ENCODE assay signal across 1 cellular context in genomic region chr5:134099939-134100282, GRCh38.
TF ChIP-seq lines count a peak whose summit lies in the region.

No MANE protein-coding gene starts in this region.

TF ChIP-seq in HepG2, 621 proteins besides CTCF, POLR2A, EP300 and RAD21:
- TF ChIP-seq ZNF605 (CRISPR knock-in tag; IDR thresholded peaks at IDR 0.05) (0 out of 2 replicates have a peak, but pooled peaks have one; percentile 37), ZNF33B (CRISPR knock-in tag; IDR thresholded peaks at IDR 0.05) (0 out of 2 replicates have a peak, but pooled peaks have one; percentile 24), ZNF138 (CRISPR knock-in tag; IDR thresholded peaks at IDR 0.05; ENCODE audit: low read depth) (no peak)
